ENCODE assay signal across 20 cellular contexts in the genomic region with DNA sequence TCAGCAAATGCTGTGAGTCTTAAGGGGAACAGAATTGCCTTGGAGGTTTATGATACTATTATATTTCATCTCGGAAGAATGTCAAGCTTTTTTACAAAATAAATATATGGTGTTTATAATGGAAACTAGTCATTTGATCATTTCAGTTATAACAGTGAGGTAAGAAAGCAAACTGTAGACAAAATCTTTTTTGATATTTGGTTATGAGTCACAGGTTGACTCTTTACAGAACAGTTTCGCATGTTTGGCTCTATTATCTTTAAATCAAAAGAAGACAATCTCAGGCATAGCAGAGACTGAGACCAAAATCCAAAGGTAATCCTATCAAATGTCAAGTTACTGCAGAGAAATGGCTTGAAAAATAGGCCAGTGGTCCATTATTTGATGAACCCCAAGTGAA.
DNase-seq lines count a peak whose midpoint lies in the region; ATAC-seq and TF ChIP-seq lines count a peak whose summit lies in the region.
"Had no signal": no experiment of that assay in that cellular context is flagged by ENCODE, and none has a peak within 500 bp of the region (broad histone marks: within the 10 kb centered on the region; RNA-seq: fewer than 3 reads in every experiment).

No MANE protein-coding gene starts in this region.

- H3K56ac ChIP-seq in IMR-90 (ENCODE audit: extremely low read depth, insufficient read depth, low read length), result no peak overlapping the region

- H3K27me3 ChIP-seq in IMR-90 (ENCODE audit: control insufficient read depth, insufficient read depth, low read length) (no peaks in the 10 kb centered on the region), esophagus muscularis mucosa (no peaks in the 10 kb centered on the region)
- H3K27me3 ChIP-seq: BLaER1 had no signal

- H3K9me3 ChIP-seq in IMR-90 (ENCODE audit: control insufficient read depth, insufficient read depth, low read length) (no peaks in the 10 kb centered on the region), esophagus muscularis mucosa (no peaks in the 10 kb centered on the region)
- H3K9me3 ChIP-seq: BLaER1, Caco-2 had no signal

- WGBS in IMR-90 (ENCODE audit: extremely low coverage in 2 of 2, insufficient read length in 1 of 2), 2 experiments, result no CpG with 5 or more reads among the region's 2 CpGs
- WGBS in esophagus muscularis mucosa, result 85% methylated on average over 2 of the region's 2 CpGs

- H3K9ac ChIP-seq in IMR-90 (ENCODE audit: low read depth, low read length), result no peak overlapping the region
- H3K9ac ChIP-seq: BLaER1, GM23248 had no signal

- no peaks in the 10 kb centered on the region for H3K4me1 Mint-ChIP-seq in activated CD4-positive, alpha-beta T cell treated with anti-CD3 and anti-CD28 coated beads, Interleukin-2, amount 10 ng/mL, durations not matched to agents 7 days and 5 days
- H3K4me1 Mint-ChIP-seq: B cell; CD4-positive, CD25-positive, alpha-beta regulatory T cell had no signal

- H3K4me3 Mint-ChIP-seq in activated CD4-positive, alpha-beta T cell treated with anti-CD3 and anti-CD28 coated beads, Interleukin-2, amount 10 ng/mL, durations not matched to agents 7 days and 5 days, result no peak overlapping the region
- H3K4me3 Mint-ChIP-seq: B cell; CD4-positive, CD25-positive, alpha-beta regulatory T cell; CD8-positive, alpha-beta T cell had no signal

- no peaks in the 10 kb centered on the region for H3K36me3 Mint-ChIP-seq in activated CD4-positive, alpha-beta T cell treated with anti-CD3 and anti-CD28 coated beads, Interleukin-2, amount 10 ng/mL, durations not matched to agents 7 days and 5 days (ENCODE audit: low read depth)
- H3K36me3 Mint-ChIP-seq: CD4-positive, CD25-positive, alpha-beta regulatory T cell; CD8-positive, alpha-beta T cell had no signal

- H3K4me3 ChIP-seq in IMR-90 (ENCODE audit: insufficient read depth, low read depth, low read length) (no peak overlapping the region), esophagus muscularis mucosa (no peak overlapping the region)
- H3K4me3 ChIP-seq: BLaER1, GM12878, GM23248 had no signal

- H3K4me1 ChIP-seq in IMR-90 (ENCODE audit: control insufficient read depth, insufficient read depth, low read length), result no peaks in the 10 kb centered on the region; the same call in 1 of the 2 replicates
- peaks cover 4 to 28% (median 19%) of the 10 kb centered on the region in 4 donors for H3K4me1 ChIP-seq in esophagus muscularis mucosa
- H3K4me1 ChIP-seq: BLaER1, Caco-2 had no signal

- TF ChIP-seq RAD21 in IMR-90 (IDR thresholded peaks at IDR 0.05; ENCODE audit: low read length), result no peak

- no peak overlapping the region for H3K4me2 ChIP-seq in IMR-90 (ENCODE audit: low read depth, low read length)
- H3K4me2 ChIP-seq: BLaER1 had no signal

- CTCF ChIA-PET in IMR-90 (lab: Yijun Ruan, JAX), result no interaction called here
- CTCF ChIA-PET in activated CD4-positive, alpha-beta T cell treated with anti-CD3 and anti-CD28 coated beads, Interleukin-2, amount 10 ng/mL, durations not matched to agents 7 days and 5 days (lab: Charles Lee), result interaction anchor here (1.1 kb wide), 1 partner anchor 409 kb away, joined by 3 read pairs; no protein-coding TSS in a partner anchor

- in situ Hi-C loops in IMR-90 (cut with MboI; ENCODE audit: low sequenced_read_pairs), result no loop called here

- H2AFZ ChIP-seq in IMR-90 (replicated peaks; ENCODE audit: low read length, poor library complexity), result no peak overlapping the region
- H2AFZ ChIP-seq: GM23248 had no signal

- no peak overlapping the region for H4K5ac ChIP-seq in IMR-90 (ENCODE audit: low read depth, low read length)

- intact Hi-C loops in IMR-90 (cut with micrococcal nuclease), result no loop called here
- intact Hi-C loops in esophagus muscularis mucosa (cut with DNase I), result no loop called here

- no peak for TF ChIP-seq POLR2A in IMR-90 (IDR thresholded peaks at IDR 0.05; ENCODE audit: low read depth, low read length)
- TF ChIP-seq POLR2A in esophagus muscularis mucosa (IDR thresholded peaks at IDR 0.05; ENCODE audit: low read depth), result no peak

- no peak overlapping the region for H2BK15ac ChIP-seq in IMR-90 (ENCODE audit: low read depth, low read length)

- no peaks in the 10 kb centered on the region for H4K20me1 ChIP-seq in IMR-90 (ENCODE audit: insufficient read depth, low read length)
- H4K20me1 ChIP-seq: BLaER1 had no signal

- no peak overlapping the region for H4K91ac ChIP-seq in IMR-90 (ENCODE audit: insufficient read depth, low read depth, low read length)

- no peak overlapping the region for H3K18ac ChIP-seq in IMR-90 (ENCODE audit: low read depth, low read length)

- ATAC-seq in IMR-90 (ENCODE audit: low read depth), result no peak; the same call in 1 of the 2 replicates
- ATAC-seq: CD8-positive, alpha-beta T cell; GM12878 had no signal

- TF ChIP-seq EP300 in esophagus muscularis mucosa (IDR thresholded peaks at IDR 0.05), result no peak

- no peaks in the 10 kb centered on the region for H3K9me3 Mint-ChIP-seq in activated CD4-positive, alpha-beta T cell treated with anti-CD3 and anti-CD28 coated beads, Interleukin-2, amount 10 ng/mL, durations not matched to agents 7 days and 5 days
- H3K9me3 Mint-ChIP-seq: CD8-positive, alpha-beta T cell had no signal

- H2AK5ac ChIP-seq in IMR-90 (ENCODE audit: low read depth, low read length), result no peak overlapping the region

- H3K23ac ChIP-seq in IMR-90 (ENCODE audit: low read depth, low read length), result no peak overlapping the region

- dilution Hi-C loops in IMR-90 (cut with HindIII; ENCODE audit: low sequenced_read_pairs, unreplicated experiment), result no loop called here

- H4K8ac ChIP-seq in IMR-90 (ENCODE audit: low read depth in 2 of 2, low read length in 2 of 2), result no peak overlapping the region

- no peak overlapping the region for H3K14ac ChIP-seq in IMR-90 (replicated peaks; ENCODE audit: low read depth, low read length)

- no TSS peak for BruUV-seq in IMR-90 (replicated peaks; lab: Mats Ljungman, UMichigan)

- TF ChIP-seq CTCF in 22Rv1 (IDR thresholded peaks at IDR 0.05), result no peak
- no peak for TF ChIP-seq CTCF in IMR-90 (conservative IDR thresholded peaks at IDR 0.05; ENCODE audit: low read depth, low read length)
- TF ChIP-seq CTCF in VCaP (conservative IDR thresholded peaks at IDR 0.05), result no peak
- TF ChIP-seq CTCF in esophagus muscularis mucosa (IDR thresholded peaks at IDR 0.05), result no peak

- H3K9me1 ChIP-seq in IMR-90 (ENCODE audit: insufficient read depth, low read length), result no peaks in the 10 kb centered on the region

- H3K36me3 ChIP-seq in IMR-90 (ENCODE audit: control insufficient read depth, insufficient read depth, low read length) (no peaks in the 10 kb centered on the region), esophagus muscularis mucosa (no peaks in the 10 kb centered on the region)
- H3K36me3 ChIP-seq: BLaER1 had no signal

- no peak overlapping the region for H2BK20ac ChIP-seq in IMR-90 (ENCODE audit: low read depth, low read length)

- POLR2A ChIA-PET in IMR-90 (lab: Charles Lee; ENCODE audit: unreplicated experiment), result no interaction called here
- POLR2A ChIA-PET in activated CD4-positive, alpha-beta T cell treated with anti-CD3 and anti-CD28 coated beads, Interleukin-2, amount 10 ng/mL, durations not matched to agents 7 days and 5 days (lab: Charles Lee), result no interaction called here

- no peak overlapping the region for H3K27ac Mint-ChIP-seq in activated CD4-positive, alpha-beta T cell treated with anti-CD3 and anti-CD28 coated beads, Interleukin-2, amount 10 ng/mL, durations not matched to agents 7 days and 5 days
- H3K27ac Mint-ChIP-seq: B cell; CD4-positive, CD25-positive, alpha-beta regulatory T cell; CD8-positive, alpha-beta T cell had no signal

- H2BK120ac ChIP-seq in IMR-90 (ENCODE audit: low read depth, low read length), result no peak overlapping the region

- H3K27me3 Mint-ChIP-seq in activated CD4-positive, alpha-beta T cell treated with anti-CD3 and anti-CD28 coated beads, Interleukin-2, amount 10 ng/mL, durations not matched to agents 7 days and 5 days, result peaks cover 17% of the 10 kb centered on the region

- H2AK9ac ChIP-seq in IMR-90 (replicated peaks; ENCODE audit: low read depth, low read length, poor library complexity), result no peak overlapping the region

- no peak overlapping the region for H2BK5ac ChIP-seq in IMR-90 (ENCODE audit: low read depth, low read length, poor library complexity, severe bottlenecking)

- H3K4ac ChIP-seq in IMR-90 (ENCODE audit: low read depth, low read length), result no peak overlapping the region

- H3K27ac ChIP-seq in 22Rv1 (peak overlapping the region; percentile 57), IMR-90 (ENCODE audit: insufficient read depth, low read length) (no peak overlapping the region), VCaP (peak overlapping the region; percentile 91), esophagus muscularis mucosa (replicated peaks in 1 of 4) (no peak overlapping the region)
- H3K27ac ChIP-seq: BLaER1, C4-2B, GM23248 had no signal

- H3K79me1 ChIP-seq in IMR-90 (ENCODE audit: low read depth in 1 of 2, low read length in 2 of 2), result no peaks in the 10 kb centered on the region

- DNase-seq in IMR-90 (peak; percentile 33), NOMO-1 treated with DMSO at 0.1 percent for 48 hours (lab: John Stamatoyannopoulos, UW; ENCODE audit: unreplicated experiment) (no peak), esophagus muscularis mucosa (ENCODE audit: extremely low spot score) (no peak)
- no peak for DNase-seq in activated CD4-positive, alpha-beta T cell treated with anti-CD3 and anti-CD28 coated beads, Interleukin-2, amount 10 ng/mL, durations not matched to agents 7 days and 5 days
- DNase-seq: Caco-2; CD4-positive, CD25-positive, alpha-beta regulatory T cell; CD8-positive, alpha-beta T cell; DMS153; DMS79; EL; GDM1; GM23248; H7; HCEC 1CT had no signal

TF ChIP-seq in IMR-90, 13 proteins besides CTCF, POLR2A, EP300 and RAD21 (continues in another document):
- no peak for TF ChIP-seq RFX5 (IDR thresholded peaks at IDR 0.05; ENCODE audit: low read depth, low read length)
- TF ChIP-seq CHD1 (IDR thresholded peaks at IDR 0.05; ENCODE audit: low read depth, low read length), result no peak
- no peak for TF ChIP-seq MAZ (IDR thresholded peaks at IDR 0.05; ENCODE audit: borderline replicate concordance, low read depth, low read length)
- TF ChIP-seq, protein P1, sequence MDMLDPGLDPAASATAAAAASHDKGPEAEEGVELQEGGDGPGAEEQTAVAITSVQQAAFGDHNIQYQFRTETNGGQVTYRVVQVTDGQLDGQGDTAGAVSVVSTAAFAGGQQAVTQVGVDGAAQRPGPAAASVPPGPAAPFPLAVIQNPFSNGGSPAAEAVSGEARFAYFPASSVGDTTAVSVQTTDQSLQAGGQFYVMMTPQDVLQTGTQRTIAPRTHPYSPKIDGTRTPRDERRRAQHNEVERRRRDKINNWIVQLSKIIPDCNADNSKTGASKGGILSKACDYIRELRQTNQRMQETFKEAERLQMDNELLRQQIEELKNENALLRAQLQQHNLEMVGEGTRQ (IDR thresholded peaks at IDR 0.05; ENCODE audit: low read depth, low read length), result no peak
- TF ChIP-seq MAFK (IDR thresholded peaks at IDR 0.05; ENCODE audit: low read depth, low read length), result no peak
- no peak for TF ChIP-seq NFE2L2 (IDR thresholded peaks at IDR 0.05; ENCODE audit: low read depth, low read length)

Comparison
In these comparisons a context has a peak if more than half of its experiments do, and no peak if none do; other contexts are left out.
1. H3K27ac ChIP-seq: peak in 22Rv1 (single experiment) and VCaP (single experiment); none in IMR-90 (single experiment) and esophagus muscularis mucosa (0 of 4).